In genomic region chr18:43606800-43607199, GRCh38 we compare ENCODE assay signal across 17 cellular contexts.
DNase-seq lines count a peak whose midpoint lies in the region; ATAC-seq lines count a peak whose summit lies in the region.
"Had no signal": no experiment of that assay in that cellular context is flagged by ENCODE, and none has a peak within 500 bp of the region (broad histone marks: within the 10 kb centered on the region; RNA-seq: fewer than 3 reads in every experiment).

No MANE protein-coding gene starts in this region.

- ATAC-seq in HG02588 (IDR thresholded peaks at IDR 0.05; ENCODE audit: unreplicated experiment) = no peak
- ATAC-seq: PC-3, T-helper 17 cell had no signal

- DNase-seq in NCI-H345 (lab: John Stamatoyannopoulos, UW) = peak; percentile 32
- DNase-seq in NCI-H345 treated with DMSO at 0.1 percent for 48 hours (lab: John Stamatoyannopoulos, UW; ENCODE audit: unreplicated experiment) = no peak
- peak; percentile 11 for DNase-seq in LHCN-M2 (ENCODE audit: low read depth)
- peak; percentile 52 for DNase-seq in NCI-H69 (lab: John Stamatoyannopoulos, UW)
- DNase-seq in myocyte (ENCODE audit: low read depth) = peak; percentile 50
- no peak for DNase-seq in activated CD4-positive, CD25-positive, alpha-beta regulatory T cell (lab: John Stamatoyannopoulos, UW)
- DNase-seq in stimulated activated CD4-positive, alpha-beta T cell treated with anti-CD3 and anti-CD28 coated beads, Interleukin-4, amount 100 ng/mL, for 24 hours = no peak
- DNase-seq: C1 segment of cervical spinal cord, DMS153, H7, MG63, NCI-H1092, NCI-H146, NCI-H2107, PC-3, T-helper 17 cell had no signal

Comparison
In these comparisons a context has a peak if more than half of its experiments do, and no peak if none do; other contexts are left out.
1. DNase-seq: peak in NCI-H345 (single experiment), LHCN-M2 (single experiment), NCI-H69 (single experiment) and myocyte (single experiment); none in NCI-H345 treated with DMSO at 0.1 percent for 48 hours (single experiment), activated CD4-positive, CD25-positive, alpha-beta regulatory T cell (0 of 4) and stimulated activated CD4-positive, alpha-beta T cell treated with anti-CD3 and anti-CD28 coated beads, Interleukin-4, amount 100 ng/mL, for 24 hours (single experiment).